In the genomic region with DNA sequence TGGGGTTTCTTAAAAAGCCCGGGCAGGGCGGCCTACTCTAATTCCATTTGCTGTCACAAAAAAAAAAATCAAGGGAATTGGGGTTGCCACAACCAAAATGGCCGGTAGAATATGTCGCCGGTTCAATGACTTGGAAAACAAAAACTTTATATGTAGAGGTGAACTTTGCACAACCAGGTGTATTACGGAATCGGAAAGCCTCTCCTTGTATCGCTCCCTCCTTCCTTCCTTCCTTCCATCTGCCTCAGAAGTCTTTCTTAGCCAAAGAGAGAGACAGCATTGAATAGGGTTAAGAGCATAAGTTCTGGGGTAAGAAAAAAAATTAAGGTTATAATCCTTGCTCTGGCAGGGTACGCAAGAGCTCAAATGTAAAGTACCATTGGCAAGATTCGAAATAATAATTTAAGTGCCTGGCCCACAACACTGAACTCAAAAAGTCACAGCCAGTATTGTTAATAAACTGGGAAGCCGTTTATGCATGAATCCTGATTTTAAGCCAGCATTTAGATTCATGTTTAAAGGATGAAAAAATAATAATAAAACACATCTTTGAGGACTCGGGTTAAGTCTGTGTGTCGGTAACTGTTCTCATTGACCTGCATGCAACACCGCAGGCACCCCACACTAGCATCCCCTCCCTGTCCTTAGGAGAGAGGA, we compare ENCODE assay signal across 8 cellular contexts. TPM values are rescaled to one million over a fixed set of nuclear protein-coding genes. Genes with fewer than 3 reads are reported as not detected.
DNase-seq lines count a peak whose midpoint lies in the region; ATAC-seq and TF ChIP-seq lines count a peak whose summit lies in the region.

No MANE protein-coding gene starts in this region.

- peaks cover 3% of the 10 kb centered on the region for H3K36me3 Mint-ChIP-seq in IgD-negative memory B cell
- H3K36me3 Mint-ChIP-seq in nephron progenitor cell (ENCODE audit: low read depth): peaks cover 11% of the 10 kb centered on the region

- intact Hi-C loops in lower leg skin (cut with DNase I; ENCODE audit: low total_unique reads): no loop called here

- H3K4me3 Mint-ChIP-seq in IgD-negative memory B cell (peak overlapping the region; percentile 92 to 100 (median 94)), nephron progenitor cell (peak overlapping the region; percentile 98)

- 15% methylated on average over 14 of the region's 14 CpGs for WGBS in lower leg skin, 2 donors

- H3K27ac Mint-ChIP-seq in IgD-negative memory B cell (peak overlapping the region; percentile 71 to 97 (median 96)), nephron progenitor cell (peak overlapping the region; percentile 70)

- peak; percentile 30 for ATAC-seq in GM19455 (IDR thresholded peaks at IDR 0.05; ENCODE audit: unreplicated experiment)

- H3K9me3 Mint-ChIP-seq in IgD-negative memory B cell (no peaks in the 10 kb centered on the region), nephron progenitor cell (peaks cover 2% of the 10 kb centered on the region)

- peak overlapping the region; percentile 96 for H3K4me3 ChIP-seq in choroid plexus epithelial cell (ENCODE audit: low read depth, low read length)
- no peak overlapping the region for H3K4me3 ChIP-seq in lower leg skin (ENCODE audit: low read depth, poor library complexity, severe bottlenecking)

- TF ChIP-seq CTCF in choroid plexus epithelial cell (conservative IDR thresholded peaks at IDR 0.05; ENCODE audit: low read depth, low read length) (no peak), nephron progenitor cell (IDR thresholded peaks at IDR 0.05) (no peak), lower leg skin (IDR thresholded peaks at IDR 0.05) (no peak)

- H3K4me1 Mint-ChIP-seq in IgD-negative memory B cell (peaks cover 32 to 35% (median 33%) of the 10 kb centered on the region in 3 donors), nephron progenitor cell (peaks cover 44% of the 10 kb centered on the region)

- DNase-seq in DMS153 treated with DMSO at 0.1 percent for 48 hours (lab: John Stamatoyannopoulos, UW; ENCODE audit: unreplicated experiment) (peak; percentile 81), choroid plexus epithelial cell (ENCODE audit: low read depth) (no peak), nephron progenitor cell (no peak), lower leg skin (ENCODE audit: low spot score in 2 of 2) (no peak), hepatic stellate cell (ENCODE audit: low spot score) (no peak), AG08395 (ENCODE audit: low spot score) (no peak)

- no peaks in the 10 kb centered on the region for H3K27me3 Mint-ChIP-seq in IgD-negative memory B cell
- H3K27me3 Mint-ChIP-seq in nephron progenitor cell (ENCODE audit: low read depth, poor library complexity): no peaks in the 10 kb centered on the region

- TF ChIP-seq POLR2A in lower leg skin (IDR thresholded peaks at IDR 0.05): no peak

RNA-seq across cellular contexts. Expression of a gene that starts 0.5 kb away (rescaled TPM):
- 91.8 TPM for polyA plus RNA-seq in IgD-negative memory B cell
- total RNA-seq in lower leg skin: 100 to 1,000 TPM in 2 of 4 donors, 10 to 100 TPM in 2; 64.7 to 113 (median 92.5) TPM

RNA-seq across cellular contexts. Expression of a gene that starts 59.2 kb away (rescaled TPM):
- 30.1 TPM for polyA plus RNA-seq in IgD-negative memory B cell
- 10 to 100 TPM; 20.3 to 33.5 (median 23.0) TPM for total RNA-seq in lower leg skin
